ENCODE assay signal across 1 cellular context in genomic region chr13:20565120-20565736, GRCh38.
TF ChIP-seq lines count a peak whose summit lies in the region.

No MANE protein-coding gene starts in this region.

TF ChIP-seq in GM23338, 12 proteins besides CTCF, POLR2A, EP300 and RAD21 (continued from another document):
- no peak for TF ChIP-seq ZNF462 (CRISPR knock-in tag; IDR thresholded peaks at IDR 0.05)
